ENCODE assay signal across 10 cellular contexts in genomic region chr2:42975358-42975717, GRCh38.
A peak's percentile ranks its signal among the peaks of the same experiment; 100 is the strongest.
DNase-seq lines count a peak whose midpoint lies in the region; ATAC-seq and TF ChIP-seq lines count a peak whose summit lies in the region.
"Had no signal": no experiment of that assay in that cellular context is flagged by ENCODE, and none has a peak within 500 bp of the region (broad histone marks: within the 10 kb centered on the region; RNA-seq: fewer than 3 reads in every experiment).

No MANE protein-coding gene starts in this region.

- H3K14ac ChIP-seq in H9 (ENCODE audit: insufficient read depth, low read length): 0 out of 2 replicates have a peak overlapping the region, but pooled peaks have one; percentile 57

- H3K4me1 Mint-ChIP-seq in H9: peaks cover 18 to 21% of the 10 kb centered on the region in 2 experiments
- H3K4me1 Mint-ChIP-seq in naive thymus-derived CD8-positive, alpha-beta T cell: peaks cover 13 to 33% (median 17%) of the 10 kb centered on the region in 4 donors

- H2BK5ac ChIP-seq in H9 (ENCODE audit: insufficient read length, low read length): no peak overlapping the region

- intact Hi-C loops in body of pancreas (cut with DNase I): no loop called here

- H3K18ac ChIP-seq in H9 (ENCODE audit: insufficient read length, low read depth, low read length): no peak overlapping the region

- no peak overlapping the region for H3K4me3 ChIP-seq in body of pancreas
- peak overlapping the region; percentile 16 for H3K4me3 ChIP-seq in kidney epithelial cell (ENCODE audit: low read depth, low read length)
- peak overlapping the region; percentile 35 for H3K4me3 ChIP-seq in smooth muscle cell
- H3K4me3 ChIP-seq: mucosa of descending colon had no signal

- no peak overlapping the region for H3K56ac ChIP-seq in H9 (ENCODE audit: insufficient read length, low read depth, low read length)

- H3F3A ChIP-seq in smooth muscle cell (ENCODE audit: low read depth): peaks cover 8% of the 10 kb centered on the region

- H3K36me3 ChIP-seq in body of pancreas (replicated peaks in 1 of 2; ENCODE audit: insufficient read depth in 1 of 2, low read depth in 2 of 2) (no peaks in the 10 kb centered on the region), kidney epithelial cell (ENCODE audit: control insufficient read depth, insufficient read depth, low read length) (no peaks in the 10 kb centered on the region), smooth muscle cell (ENCODE audit: low read depth) (no peaks in the 10 kb centered on the region)

- H3K79me2 ChIP-seq in H9 (ENCODE audit: insufficient read depth, low read length) (no peaks in the 10 kb centered on the region), smooth muscle cell (ENCODE audit: low read depth) (no peaks in the 10 kb centered on the region)

- no peak for DNase-seq in H9
- DNase-seq in body of pancreas: peak in 1 of 4 donors; percentile 22
- no peak for DNase-seq in kidney epithelial cell (ENCODE audit: low read depth)
- no peak for DNase-seq in smooth muscle cell (lab: John Stamatoyannopoulos, UW; ENCODE audit: unreplicated experiment)
- no peak for DNase-seq in stimulated activated CD4-positive, alpha-beta T cell treated with anti-CD3 and anti-CD28 coated beads, Interleukin-4, amount 100 ng/mL, for 24 hours
- no peak for DNase-seq in KBM-7
- DNase-seq in AG20443 (ENCODE audit: low spot score): no peak
- no peak for DNase-seq in naive thymus-derived CD8-positive, alpha-beta T cell

- peaks cover 3% of the 10 kb centered on the region for H3K23me2 ChIP-seq in H9 (ENCODE audit: insufficient read length, low read depth, low read length, poor library complexity, severe bottlenecking)

- no peak overlapping the region for H3K27ac Mint-ChIP-seq in H9
- H3K27ac Mint-ChIP-seq in naive thymus-derived CD8-positive, alpha-beta T cell: no peak overlapping the region
- H3K27ac Mint-ChIP-seq: stimulated activated naive CD8-positive, alpha-beta T cell treated with anti-CD3 and anti-CD28 coated beads, Interleukin-15, amount 100 ng/mL, for 72 hours had no signal

- H3K9ac ChIP-seq in H9 (ENCODE audit: extremely low read depth, insufficient read length, low read length): no peak overlapping the region
- no peak overlapping the region for H3K9ac ChIP-seq in smooth muscle cell (ENCODE audit: low read depth)

- peak in 1 of 3 donors; percentile 9 for TF ChIP-seq POLR2A in body of pancreas (IDR thresholded peaks at IDR 0.05)

- H3K27me3 Mint-ChIP-seq in H9 (ENCODE audit: low read depth): peaks cover 3% of the 10 kb centered on the region
- H3K27me3 Mint-ChIP-seq in naive thymus-derived CD8-positive, alpha-beta T cell: no peaks in the 10 kb centered on the region

- TF ChIP-seq CTCF in H9 (conservative IDR thresholded peaks at IDR 0.05) (no peak; the same call in 2 of the 3 replicates), body of pancreas (IDR thresholded peaks at IDR 0.05) (peak in 1 of 7 experiments; percentile 2), kidney epithelial cell (IDR thresholded peaks at IDR 0.05; ENCODE audit: insufficient read depth, low read length, poor library complexity, severe bottlenecking) (no peak), smooth muscle cell (IDR thresholded peaks at IDR 0.05; ENCODE audit: borderline replicate concordance, insufficient read depth, poor library complexity, severe bottlenecking) (no peak)

- H3K9me3 Mint-ChIP-seq in H9: no peaks in the 10 kb centered on the region; a peak in 1 of 5 replicates
- H3K9me3 Mint-ChIP-seq in naive thymus-derived CD8-positive, alpha-beta T cell: no peaks in the 10 kb centered on the region
- H3K9me3 Mint-ChIP-seq: stimulated activated naive CD8-positive, alpha-beta T cell treated with anti-CD3 and anti-CD28 coated beads, Interleukin-15, amount 100 ng/mL, for 72 hours had no signal

- H3K23ac ChIP-seq in H9 (ENCODE audit: insufficient read length, low read depth, low read length): no peak overlapping the region

- no peaks in the 10 kb centered on the region for H3K4me1 ChIP-seq in H9 (ENCODE audit: insufficient read depth, low read length)
- H3K4me1 ChIP-seq in body of pancreas: peaks cover 60% of the 10 kb centered on the region
- H3K4me1 ChIP-seq in smooth muscle cell (ENCODE audit: low read depth): peaks cover 8% of the 10 kb centered on the region

- H4K91ac ChIP-seq in H9 (ENCODE audit: insufficient read length, low read depth, low read length): no peak overlapping the region

- WGBS in H9 (ENCODE audit: extremely low coverage, insufficient read length, low lambda C conversion rate): no CpG with 5 or more reads among the region's 13 CpGs
- WGBS in body of pancreas, 2 donors: 14 to 19% methylated on average over 6 to 13 of the region's 13 CpGs
- WGBS in smooth muscle cell (ENCODE audit: low lambda C conversion rate): 17% methylated on average over 13 of the region's 13 CpGs

- H2AFZ ChIP-seq in H9 (ENCODE audit: low read length): no peak overlapping the region
- no peak overlapping the region for H2AFZ ChIP-seq in smooth muscle cell (ENCODE audit: low read depth)

- no peak overlapping the region for H4K5ac ChIP-seq in H9 (ENCODE audit: insufficient read length, low read depth, low read length)

- H2BK20ac ChIP-seq in H9 (ENCODE audit: low read depth, low read length, poor library complexity, severe bottlenecking): no peak overlapping the region

- no peaks in the 10 kb centered on the region for H3K27me3 ChIP-seq in H9 (ENCODE audit: insufficient read depth, low read length)
- H3K27me3 ChIP-seq in body of pancreas: no peaks in the 10 kb centered on the region
- no peaks in the 10 kb centered on the region for H3K27me3 ChIP-seq in kidney epithelial cell (ENCODE audit: control insufficient read depth, insufficient read depth, low read length)
- H3K27me3 ChIP-seq in smooth muscle cell (ENCODE audit: low read depth): no peaks in the 10 kb centered on the region

- H2BK120ac ChIP-seq in H9 (ENCODE audit: low read depth, low read length, poor library complexity, severe bottlenecking): no peak overlapping the region

- no peak overlapping the region for H2BK15ac ChIP-seq in H9 (ENCODE audit: low read depth, low read length)

- no peaks in the 10 kb centered on the region for H3K9me3 ChIP-seq in H9 (ENCODE audit: control insufficient read depth, low read depth, low read length)
- no peaks in the 10 kb centered on the region for H3K9me3 ChIP-seq in body of pancreas
- no peaks in the 10 kb centered on the region for H3K9me3 ChIP-seq in smooth muscle cell (replicated peaks; ENCODE audit: low read depth)
- H3K9me3 ChIP-seq: mucosa of descending colon had no signal

- no peak overlapping the region for H4K8ac ChIP-seq in H9 (replicated peaks; ENCODE audit: insufficient read length, low read depth, low read length)

- H3K27ac ChIP-seq in H9 (ENCODE audit: insufficient read length, low read depth, low read length) (no peak overlapping the region), body of pancreas (peak overlapping the region; percentile 8 to 78 (median 70)), smooth muscle cell (ENCODE audit: low read depth) (no peak overlapping the region)

- H3K4ac ChIP-seq in H9 (ENCODE audit: low read depth, low read length): no peak overlapping the region

- no peaks in the 10 kb centered on the region for H3K79me1 ChIP-seq in H9 (ENCODE audit: insufficient read depth, low read depth, low read length, poor library complexity, severe bottlenecking)

- H3K4me3 Mint-ChIP-seq in H9: peak overlapping the region; percentile 55 to 67; a peak in 4 of 5 replicates
- H3K4me3 Mint-ChIP-seq in naive thymus-derived CD8-positive, alpha-beta T cell: no peak overlapping the region
- H3K4me3 Mint-ChIP-seq: stimulated activated naive CD8-positive, alpha-beta T cell treated with anti-CD3 and anti-CD28 coated beads, Interleukin-15, amount 100 ng/mL, for 72 hours had no signal

- no peaks in the 10 kb centered on the region for H4K20me1 ChIP-seq in H9 (ENCODE audit: control insufficient read depth, insufficient read depth, insufficient read length)
- H4K20me1 ChIP-seq in smooth muscle cell (ENCODE audit: low read depth): no peaks in the 10 kb centered on the region

- POLR2A ChIA-PET in naive thymus-derived CD8-positive, alpha-beta T cell (lab: Charles Lee): interaction anchor here (1.4 to 4.6 kb wide), 6 partner anchors 152 to 253 kb away, joined by 5 to 48 read pairs (median 6); partner anchors contain the start of gene ZFP36L2

- H2BK12ac ChIP-seq in H9 (ENCODE audit: insufficient read length, low read depth, low read length): no peak overlapping the region

- ATAC-seq in body of pancreas: no peak
- no peak for ATAC-seq in naive thymus-derived CD8-positive, alpha-beta T cell

- peak overlapping the region; percentile 47 for H3K4me2 ChIP-seq in H9 (ENCODE audit: insufficient read depth, insufficient read length, low read length)
- H3K4me2 ChIP-seq in smooth muscle cell: peak overlapping the region; percentile 81

- no peak overlapping the region for H3T11ph ChIP-seq in H9 (ENCODE audit: low read length)

- no peak overlapping the region for H2AK5ac ChIP-seq in H9 (ENCODE audit: insufficient read length, low read length)

- H3K36me3 Mint-ChIP-seq in H9 (ENCODE audit: insufficient read depth in 1 of 3, low read depth in 3 of 3): no peaks in the 10 kb centered on the region; a peak in 1 of 7 replicates
- no peaks in the 10 kb centered on the region for H3K36me3 Mint-ChIP-seq in naive thymus-derived CD8-positive, alpha-beta T cell

- in situ Hi-C loops in KBM-7 (cut with MboI; ENCODE audit: low pct_unique_long_range_greater_than_20kb, low sequenced_read_pairs): no loop called here

Comparison
In these comparisons a context has a peak if more than half of its experiments do, and no peak if none do; other contexts are left out.
1. H3K27ac ChIP-seq: peak in body of pancreas (4 of 4); none in H9 (single experiment) and smooth muscle cell (single experiment).
2. H3K4me3 Mint-ChIP-seq: peak in H9 (2 of 2); none in naive thymus-derived CD8-positive, alpha-beta T cell (0 of 10).
3. H3K4me3 ChIP-seq: peak in kidney epithelial cell (single experiment) and smooth muscle cell (single experiment); none in body of pancreas (0 of 2).